ENCODE assay signal across 17 cellular contexts in the genomic region with DNA sequence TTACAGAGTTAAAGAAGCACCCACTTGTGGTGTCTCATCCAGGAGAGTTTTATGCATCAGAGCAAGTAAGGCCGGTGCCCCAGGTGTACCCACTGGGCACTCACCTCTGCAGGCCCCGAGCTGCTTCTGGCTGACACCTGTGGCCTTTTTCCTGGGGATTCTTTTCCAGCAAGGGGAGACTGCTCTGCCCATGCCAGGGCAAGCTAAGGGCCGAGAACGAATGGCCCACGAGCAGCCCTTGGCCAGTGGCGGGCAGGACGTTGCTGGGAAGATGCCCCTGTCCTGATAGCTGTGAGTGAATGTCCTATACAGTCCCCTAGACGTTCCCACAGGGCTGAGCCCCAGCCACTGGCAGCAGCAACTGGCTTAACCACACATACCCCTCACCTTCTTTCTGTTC. TPM values are rescaled to one million over a fixed set of nuclear protein-coding genes. Genes with fewer than 3 reads are reported as not detected.
"Had no signal": no experiment of that assay in that cellular context is flagged by ENCODE, and none has a peak within 500 bp of the region (broad histone marks: within the 10 kb centered on the region; RNA-seq: fewer than 3 reads in every experiment).

No MANE protein-coding gene starts in this region.

- H3K4me1 Mint-ChIP-seq: activated CD4-positive, alpha-beta memory T cell treated with anti-CD3 and anti-CD28 coated beads, Interleukin-2, amount 10 ng/mL, durations not matched to agents 7 days and 5 days; activated naive CD4-positive, alpha-beta T cell treated with anti-CD3 and anti-CD28 coated beads, Interleukin-2, amount 50 U/mL, for 24 hours; naive thymus-derived CD4-positive, alpha-beta T cell had no signal

- H3K27me3 ChIP-seq: brain microvascular endothelial cell, upper lobe of left lung had no signal

- ATAC-seq: naive thymus-derived CD4-positive, alpha-beta T cell; WTC11 had no signal

- H3K4me1 ChIP-seq: parathyroid adenoma, upper lobe of left lung had no signal

- H3K9me3 ChIP-seq: esophagus muscularis mucosa, mucosa of descending colon, upper lobe of left lung had no signal

- H3K27ac ChIP-seq: esophagus muscularis mucosa, parathyroid adenoma, upper lobe of left lung had no signal

- H3K4me3 ChIP-seq: esophagus muscularis mucosa, mucosa of descending colon, upper lobe of left lung had no signal

- H3K27ac Mint-ChIP-seq: activated CD4-positive, alpha-beta memory T cell treated with anti-CD3 and anti-CD28 coated beads, Interleukin-2, amount 10 ng/mL, durations not matched to agents 7 days and 5 days; activated naive CD4-positive, alpha-beta T cell treated with anti-CD3 and anti-CD28 coated beads, Interleukin-2, amount 50 U/mL, for 24 hours; naive thymus-derived CD4-positive, alpha-beta T cell; WTC11 had no signal

- H3K9me3 Mint-ChIP-seq: activated CD4-positive, alpha-beta memory T cell treated with anti-CD3 and anti-CD28 coated beads, Interleukin-2, amount 10 ng/mL, durations not matched to agents 7 days and 5 days; activated naive CD4-positive, alpha-beta T cell treated with anti-CD3 and anti-CD28 coated beads, Interleukin-2, amount 50 U/mL, for 24 hours; WTC11 had no signal

- DNase-seq: activated CD4-positive, alpha-beta memory T cell treated with anti-CD3 and anti-CD28 coated beads, Interleukin-2, amount 10 ng/mL, durations not matched to agents 7 days and 5 days; activated CD4-positive, alpha-beta T cell treated with anti-CD3 and anti-CD28 coated beads for 4 hours; activated effector memory CD4-positive, alpha-beta T cell treated with anti-CD3 and anti-CD28 coated beads, Interleukin-2, amount 50 U/mL, for 16 hours; activated T-cell treated with anti-CD3 and anti-CD28 coated beads, Interleukin-2, amount 50 U/mL, for 48 hours; mucosa of descending colon; naive thymus-derived CD4-positive, alpha-beta T cell; stimulated activated CD4-positive, alpha-beta T cell treated with anti-CD3 and anti-CD28 coated beads, Interleukin-4, amount 100 ng/mL, for 4 hours; stimulated activated CD8-positive, alpha-beta memory T cell treated with anti-CD3 and anti-CD28 coated beads, Interleukin-4, amount 100 ng/mL, for 48 hours; stimulated activated naive CD4-positive, alpha-beta T cell treated with Interleukin-2 at 50 U/mL for 16 hours; SW 1271; upper lobe of left lung had no signal

- H3K9ac ChIP-seq: parathyroid adenoma had no signal

- H3K79me2 ChIP-seq: parathyroid adenoma had no signal

- H3K36me3 ChIP-seq: brain microvascular endothelial cell, esophagus muscularis mucosa, upper lobe of left lung had no signal

- H3K36me3 Mint-ChIP-seq: activated naive CD4-positive, alpha-beta T cell treated with anti-CD3 and anti-CD28 coated beads, Interleukin-2, amount 50 U/mL, for 24 hours; naive thymus-derived CD4-positive, alpha-beta T cell; WTC11 had no signal

- H2AFZ ChIP-seq: parathyroid adenoma had no signal

- H3K27me3 Mint-ChIP-seq: activated CD4-positive, alpha-beta memory T cell treated with anti-CD3 and anti-CD28 coated beads, Interleukin-2, amount 10 ng/mL, durations not matched to agents 7 days and 5 days had no signal

- H3K4me3 Mint-ChIP-seq: activated CD4-positive, alpha-beta memory T cell treated with anti-CD3 and anti-CD28 coated beads, Interleukin-2, amount 10 ng/mL, durations not matched to agents 7 days and 5 days; activated naive CD4-positive, alpha-beta T cell treated with anti-CD3 and anti-CD28 coated beads, Interleukin-2, amount 50 U/mL, for 24 hours; naive thymus-derived CD4-positive, alpha-beta T cell; WTC11 had no signal

RNA-seq across cellular contexts. Expression of gene SYNDIG1, which starts 32.3 kb away (rescaled TPM):
- total RNA-seq: activated CD4-positive, alpha-beta memory T cell treated with anti-CD3 and anti-CD28 coated beads, Interleukin-2, amount 10 ng/mL, durations not matched to agents 7 days and 5 days; esophagus muscularis mucosa; naive thymus-derived CD4-positive, alpha-beta T cell; T-helper 2 cell treated with Interferon-gamma antibody and Interleukin-4, amounts not matched to agents 100 ng/mL and 5 ng/mL, for 36 hours had no signal
- polyA plus RNA-seq: naive thymus-derived CD4-positive, alpha-beta T cell had no signal
